Comparison of ENCODE assay signal across 8 cellular contexts in genomic region chr16:23182206-23182674, GRCh38. TPM values are rescaled to one million over a fixed set of nuclear protein-coding genes. Genes with fewer than 3 reads are reported as not detected.
DNase-seq lines count a peak whose midpoint lies in the region; ATAC-seq, FAIRE-seq and TF ChIP-seq lines count a peak whose summit lies in the region.

No MANE protein-coding gene starts in this region.

- H3K9me3 ChIP-seq in gastroesophageal sphincter (no peaks in the 10 kb centered on the region), ovary (no peaks in the 10 kb centered on the region), thoracic aorta (no peaks in the 10 kb centered on the region)

- 3 to 10% methylated on average over 6 to 12 of the region's 33 CpGs for WGBS in gastroesophageal sphincter (ENCODE audit: low coverage in 1 of 2), 2 donors
- 2 to 4% (median 4%) methylated on average over 22 to 33 of the region's 33 CpGs for WGBS in ovary, 3 donors

- FAIRE-seq in D721Med (lab: Jason Lieb, UNC) = no peak

- H3K27ac ChIP-seq in KMS-11 = no peak overlapping the region
- no peak overlapping the region for H3K27ac ChIP-seq in gastroesophageal sphincter
- H3K27ac ChIP-seq in ovary = no peak overlapping the region
- H3K27ac ChIP-seq in thoracic aorta = no peak overlapping the region

- DNase-seq in D721Med (ENCODE audit: insufficient read length, low spot score) (peak; percentile 72), RPMI7951 (ENCODE audit: low read depth) (peak; percentile 37), activated gamma-delta T cell treated with Interleukin-2 at 50 U/mL for 16 hours (peak; percentile 46), ovary (peak; percentile 35 to 75 (median 50)), thoracic aorta (ENCODE audit: low spot score) (no peak)

- no peak overlapping the region for H3K9ac ChIP-seq in KMS-11

- peak overlapping the region; percentile 68 for H3K4me2 ChIP-seq in KMS-11

- H2AFZ ChIP-seq in KMS-11 (ENCODE audit: low read depth) = peak overlapping the region; percentile 69

- intact Hi-C loops in ovary (cut with DNase I) = loop anchor here in 2 of 4 donors (5.0 kb wide), 1 partner anchor 250 kb away; no protein-coding TSS in a partner anchor

- TF ChIP-seq CTCF in D721Med (IDR thresholded peaks at IDR 0.05; ENCODE audit: insufficient read depth, missing control alignments) (peak; percentile 84), KMS-11 (conservative IDR thresholded peaks at IDR 0.05; ENCODE audit: low read depth, low read length) (peak; percentile 94), gastroesophageal sphincter (IDR thresholded peaks at IDR 0.05) (peak; percentile 94 to 98 (median 97)), ovary (IDR thresholded peaks at IDR 0.05) (peak; percentile 25 to 48 (median 41)), thoracic aorta (IDR thresholded peaks at IDR 0.05) (peak; percentile 97)

- ATAC-seq in GM21529 (IDR thresholded peaks at IDR 0.05; ENCODE audit: unreplicated experiment) = peak; percentile 91
- ATAC-seq in gastroesophageal sphincter = peak; percentile 92
- ATAC-seq in thoracic aorta (ENCODE audit: insufficient number of reproducible peaks, low FRiP score, low read depth) = peak; percentile 41

- H3K4me3 ChIP-seq in KMS-11 (IDR thresholded peaks at IDR 0.05; ENCODE audit: insufficient read depth, low read depth, low read length) = no peak overlapping the region
- H3K4me3 ChIP-seq in gastroesophageal sphincter = peak overlapping the region; percentile 17 to 55
- H3K4me3 ChIP-seq in ovary = peak overlapping the region; percentile 30
- H3K4me3 ChIP-seq in thoracic aorta = peak overlapping the region; percentile 70

- no peaks in the 10 kb centered on the region for H3K36me3 ChIP-seq in KMS-11 (ENCODE audit: insufficient read depth)
- H3K36me3 ChIP-seq in gastroesophageal sphincter = no peaks in the 10 kb centered on the region
- no peaks in the 10 kb centered on the region for H3K36me3 ChIP-seq in ovary
- no peaks in the 10 kb centered on the region for H3K36me3 ChIP-seq in thoracic aorta

- TF ChIP-seq POLR2A in gastroesophageal sphincter (IDR thresholded peaks at IDR 0.05) = no peak
- TF ChIP-seq POLR2A in ovary (IDR thresholded peaks at IDR 0.05) = no peak

- no peaks in the 10 kb centered on the region for H4K20me1 ChIP-seq in KMS-11 (ENCODE audit: insufficient read depth)

- H3K4me1 ChIP-seq in KMS-11 (ENCODE audit: low read depth, poor library complexity, severe bottlenecking) = peaks cover 4% of the 10 kb centered on the region
- H3K4me1 ChIP-seq in gastroesophageal sphincter = peaks cover 4 to 17% (median 13%) of the 10 kb centered on the region in 3 donors
- peaks cover 10% of the 10 kb centered on the region for H3K4me1 ChIP-seq in ovary (ENCODE audit: insufficient read depth)
- H3K4me1 ChIP-seq in thoracic aorta (ENCODE audit: control insufficient read depth in 1 of 2, low read depth in 2 of 2) = peaks cover 10 to 28% of the 10 kb centered on the region in 2 donors

- no peaks in the 10 kb centered on the region for H3K79me2 ChIP-seq in KMS-11 (ENCODE audit: insufficient read depth, low read depth)

- 0 out of 2 replicates have a peak, but pooled peaks cover 2% of the 10 kb centered on the region for H3K27me3 ChIP-seq in KMS-11 (ENCODE audit: insufficient read depth, low read depth)
- peaks cover 77% of the 10 kb centered on the region for H3K27me3 ChIP-seq in gastroesophageal sphincter
- no peaks in the 10 kb centered on the region for H3K27me3 ChIP-seq in ovary
- peaks cover 16% of the 10 kb centered on the region for H3K27me3 ChIP-seq in thoracic aorta (replicated peaks; ENCODE audit: insufficient read depth)

- no peak for TF ChIP-seq EP300 in gastroesophageal sphincter (IDR thresholded peaks at IDR 0.05)
- no peak for TF ChIP-seq EP300 in ovary (IDR thresholded peaks at IDR 0.05)

RNA-seq across cellular contexts. Expression of gene SCNN1G, which starts 0.3 kb away (rescaled TPM):
- not detected in 2 replicates for total RNA-seq in RPMI7951 (2014; rRNA removed; shearing (Covaris generic))
- total RNA-seq in gastroesophageal sphincter (under 1 TPM in 2 of 4 donors, not detected in 2; 0.27 to 0.39 TPM), ovary (1 to 10 TPM in 2 of 7 donors, under 1 TPM in 2, not detected in 3; 0.05 to 2.6 (median 1.0) TPM), thoracic aorta (not detected)
- polyA plus RNA-seq in ovary = under 1 TPM in 1 of 2 donors, not detected in 1; 0.02 TPM

RNA-seq across cellular contexts. Expression of gene USP31, which starts 33.0 kb away (rescaled TPM):
- 5.9 and 6.5 TPM in 2 replicates for total RNA-seq in RPMI7951 (2014; rRNA removed; shearing (Covaris generic))
- 10 to 100 TPM; 11.2 to 37.7 (median 26.6) TPM for total RNA-seq in gastroesophageal sphincter
- total RNA-seq in ovary = 10 to 100 TPM in 1 of 7 donors, 1 to 10 TPM in 6; 2.5 to 10.6 (median 7.5) TPM
- polyA plus RNA-seq in ovary = 1 to 10 TPM; 1.5 to 3.3 TPM
- total RNA-seq in thoracic aorta = 10 to 100 TPM; 19.6 to 25.0 TPM

Comparison
In these comparisons a context has a peak if more than half of its experiments do, and no peak if none do; other contexts are left out.
1. CTCF ChIP-seq: peak in every context shown above with its lines; median percentile 97 in gastroesophageal sphincter; 97 in thoracic aorta; 94 in KMS-11; 84 in D721Med; 41 in ovary.
2. ATAC-seq: peak in every context shown above with its lines; median percentile 92 in gastroesophageal sphincter; 91 in GM21529; 41 in thoracic aorta.